Comparison of ENCODE assay signal across 8 cellular contexts in genomic region chr20:49277786-49278035, GRCh38. TPM values are rescaled to one million over a fixed set of nuclear protein-coding genes. Genes with fewer than 3 reads are reported as not detected.
A peak's percentile ranks its signal among the peaks of the same experiment; 100 is the strongest.
DNase-seq lines count a peak whose midpoint lies in the region; ATAC-seq, FAIRE-seq and TF ChIP-seq lines count a peak whose summit lies in the region.

No MANE protein-coding gene starts in this region.

- peaks cover 23 to 34% of the 10 kb centered on the region in 2 donors for H3K36me3 ChIP-seq in small intestine (ENCODE audit: control insufficient read depth in 2 of 2, insufficient read depth in 2 of 2, low read length in 2 of 2)

- peaks cover 30% of the 10 kb centered on the region for H3K9me3 Mint-ChIP-seq in glutamatergic neuron (ENCODE audit: unreplicated experiment)

- peak; percentile 22 for TF ChIP-seq POLR2A in GM19193 (IDR thresholded peaks at IDR 0.05; ENCODE audit: extremely low read depth, insufficient read depth, insufficient read length)

- peaks cover 30% of the 10 kb centered on the region for H3K4me1 Mint-ChIP-seq in glutamatergic neuron (ENCODE audit: low read depth, unreplicated experiment)

- peaks cover 30% of the 10 kb centered on the region for H3K36me3 Mint-ChIP-seq in glutamatergic neuron (ENCODE audit: unreplicated experiment)

- H3K27me3 ChIP-seq in small intestine (ENCODE audit: control insufficient read depth in 2 of 2, insufficient read depth in 2 of 2, low read length in 2 of 2): no peaks in the 10 kb centered on the region

- ATAC-seq in GM21529 (IDR thresholded peaks at IDR 0.05; ENCODE audit: unreplicated experiment) (no peak), GM19455 (IDR thresholded peaks at IDR 0.05; ENCODE audit: unreplicated experiment) (no peak)

- peaks cover 16% of the 10 kb centered on the region for H3K27me3 Mint-ChIP-seq in glutamatergic neuron (ENCODE audit: unreplicated experiment)

- peak overlapping the region; percentile 94 to 97 for H3K27ac ChIP-seq in small intestine (ENCODE audit: low read depth in 1 of 2, low read length in 1 of 2)

- H3K27ac Mint-ChIP-seq in glutamatergic neuron (ENCODE audit: unreplicated experiment): peak overlapping the region; percentile 48

- H3K4me1 ChIP-seq in small intestine (ENCODE audit: control insufficient read depth in 2 of 2, insufficient read depth in 1 of 2, low read depth in 1 of 2, low read length in 1 of 2): peaks cover 0 to 16% of the 10 kb centered on the region in 2 donors

- peak overlapping the region; percentile 75 for H3K4me3 ChIP-seq in WI38 (ENCODE audit: low read depth, low read length)
- H3K4me3 ChIP-seq in small intestine (ENCODE audit: low read depth in 1 of 2, low read length in 2 of 2): peak overlapping the region; percentile 94 to 95

- H3K9me3 ChIP-seq in small intestine (ENCODE audit: control insufficient read depth, low read depth): peaks cover 1% of the 10 kb centered on the region

- DNase-seq in glutamatergic neuron (no peak), small intestine (no peak), NOMO-1 (lab: John Stamatoyannopoulos, UW; ENCODE audit: unreplicated experiment in 2 of 2) (no peak)
- no peak for DNase-seq in effector CD4-positive, alpha-beta T cell

- WGBS in small intestine, 3 donors: 0 to 1% (median 1%) methylated on average over 13 to 22 of the region's 22 CpGs

- no peak for FAIRE-seq in small intestine (lab: Jason Lieb, UNC)

- no peak for TF ChIP-seq CTCF in WI38 (IDR thresholded peaks at IDR 0.05; ENCODE audit: low read depth, low read length)
- TF ChIP-seq CTCF in glutamatergic neuron (IDR thresholded peaks at IDR 0.05; ENCODE audit: partially characterized antibody, unreplicated experiment): no peak

- H3K4me3 Mint-ChIP-seq in glutamatergic neuron (ENCODE audit: unreplicated experiment): peak overlapping the region; percentile 89

RNA-seq across cellular contexts. Expression of gene ZNFX1, which starts 0.1 kb away (rescaled TPM):
- total RNA-seq in glutamatergic neuron (ENCODE audit: unreplicated experiment): 11.8 TPM
- polyA plus RNA-seq in small intestine: 10 to 100 TPM in 2 of 3 donors, 1 to 10 TPM in 1; 9.9 to 13.4 (median 11.9) TPM

RNA-seq across cellular contexts. Expression of gene DDX27, which starts 58.5 kb away (rescaled TPM):
- 31.4 TPM for total RNA-seq in glutamatergic neuron (ENCODE audit: unreplicated experiment)
- 10 to 100 TPM; 32.0 to 36.6 (median 33.2) TPM for polyA plus RNA-seq in small intestine
